In genomic region chr5:56829137-56829536, GRCh38 we compare ENCODE assay signal across 1 cellular context.
TF ChIP-seq lines count a peak whose summit lies in the region.

No MANE protein-coding gene starts in this region.

TF ChIP-seq in K562, 482 proteins besides CTCF, POLR2A, EP300 and RAD21 (continued from another document and continues in another):
- TF ChIP-seq, protein P1, sequence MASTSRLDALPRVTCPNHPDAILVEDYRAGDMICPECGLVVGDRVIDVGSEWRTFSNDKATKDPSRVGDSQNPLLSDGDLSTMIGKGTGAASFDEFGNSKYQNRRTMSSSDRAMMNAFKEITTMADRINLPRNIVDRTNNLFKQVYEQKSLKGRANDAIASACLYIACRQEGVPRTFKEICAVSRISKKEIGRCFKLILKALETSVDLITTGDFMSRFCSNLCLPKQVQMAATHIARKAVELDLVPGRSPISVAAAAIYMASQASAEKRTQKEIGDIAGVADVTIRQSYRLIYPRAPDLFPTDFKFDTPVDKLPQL (IDR thresholded peaks at IDR 0.05; ENCODE audit: extremely low read depth, insufficient read length), result no peak
- TF ChIP-seq HNRNPK (IDR thresholded peaks at IDR 0.05; ENCODE audit: low read depth, low read length, poor library complexity, severe bottlenecking) (no peak), HEY1 (CRISPR knock-in tag; IDR thresholded peaks at IDR 0.05; ENCODE audit: borderline replicate concordance) (no peak), NFXL1 (CRISPR knock-in tag; IDR thresholded peaks at IDR 0.05) (no peak), NR0B1 (IDR thresholded peaks at IDR 0.05; ENCODE audit: partially characterized antibody) (no peak), FOSL1 (tag; conservative IDR thresholded peaks at IDR 0.05) (peak; percentile 82), FOXP1 (CRISPR knock-in tag; IDR thresholded peaks at IDR 0.05) (no peak), TAF7 (tag; IDR thresholded peaks at IDR 0.05) (no peak), ZNF77 (CRISPR knock-in tag; IDR thresholded peaks at IDR 0.05) (no peak), ZBTB26 (CRISPR knock-in tag; IDR thresholded peaks at IDR 0.05) (no peak), RFX7 (CRISPR knock-in tag; IDR thresholded peaks at IDR 0.05) (no peak), GTF2A2 (tag; IDR thresholded peaks at IDR 0.05) (no peak), PRMT5 (CRISPR knock-in tag; IDR thresholded peaks at IDR 0.05) (no peak), TFAP4 (CRISPR knock-in tag; IDR thresholded peaks at IDR 0.05; ENCODE audit: borderline replicate concordance) (no peak), RBBP5 (IDR thresholded peaks at IDR 0.05; ENCODE audit: borderline replicate concordance, insufficient read depth, low read length, poor library complexity, severe bottlenecking) (no peak), ZNF146 (CRISPR knock-in tag; IDR thresholded peaks at IDR 0.05; ENCODE audit: unreplicated experiment) (no peak), NELFE (IDR thresholded peaks at IDR 0.05; ENCODE audit: insufficient read depth, insufficient read length) (no peak), DACH1 (IDR thresholded peaks at IDR 0.05; ENCODE audit: partially characterized antibody) (no peak), HDAC2 (IDR thresholded peaks at IDR 0.05) (no peak), CBFA2T2 (conservative IDR thresholded peaks at IDR 0.05) (no peak), ZNF175 (CRISPR knock-in tag; IDR thresholded peaks at IDR 0.05; ENCODE audit: low read depth) (no peak), SRSF3 (IDR thresholded peaks at IDR 0.05; ENCODE audit: insufficient read depth, low read length) (no peak), ZNF76 (CRISPR knock-in tag; IDR thresholded peaks at IDR 0.05; ENCODE audit: borderline replicate concordance) (no peak), AFF1 (IDR thresholded peaks at IDR 0.05; ENCODE audit: low read depth in 1 of 2, partially characterized antibody in 2 of 2) (no peak), STAG1 (CRISPR knock-in tag; IDR thresholded peaks at IDR 0.05; ENCODE audit: borderline replicate concordance) (no peak), EHMT2 (IDR thresholded peaks at IDR 0.05) (no peak), ZNF143 (CRISPR knock-in tag; IDR thresholded peaks at IDR 0.05) (no peak), HMBOX1 (IDR thresholded peaks at IDR 0.05) (peak; percentile 43; the same call in 1 of the 2 replicates), MAFG (tag; conservative IDR thresholded peaks at IDR 0.05) (no peak), EGR1 (conservative IDR thresholded peaks at IDR 0.05) (no peak), NFYB (IDR thresholded peaks at IDR 0.05; ENCODE audit: extremely low read depth, insufficient read length) (no peak), POLR2AphosphoS2 (IDR thresholded peaks at IDR 0.05; ENCODE audit: low read length) (no peak)
- TF ChIP-seq, protein P2, sequence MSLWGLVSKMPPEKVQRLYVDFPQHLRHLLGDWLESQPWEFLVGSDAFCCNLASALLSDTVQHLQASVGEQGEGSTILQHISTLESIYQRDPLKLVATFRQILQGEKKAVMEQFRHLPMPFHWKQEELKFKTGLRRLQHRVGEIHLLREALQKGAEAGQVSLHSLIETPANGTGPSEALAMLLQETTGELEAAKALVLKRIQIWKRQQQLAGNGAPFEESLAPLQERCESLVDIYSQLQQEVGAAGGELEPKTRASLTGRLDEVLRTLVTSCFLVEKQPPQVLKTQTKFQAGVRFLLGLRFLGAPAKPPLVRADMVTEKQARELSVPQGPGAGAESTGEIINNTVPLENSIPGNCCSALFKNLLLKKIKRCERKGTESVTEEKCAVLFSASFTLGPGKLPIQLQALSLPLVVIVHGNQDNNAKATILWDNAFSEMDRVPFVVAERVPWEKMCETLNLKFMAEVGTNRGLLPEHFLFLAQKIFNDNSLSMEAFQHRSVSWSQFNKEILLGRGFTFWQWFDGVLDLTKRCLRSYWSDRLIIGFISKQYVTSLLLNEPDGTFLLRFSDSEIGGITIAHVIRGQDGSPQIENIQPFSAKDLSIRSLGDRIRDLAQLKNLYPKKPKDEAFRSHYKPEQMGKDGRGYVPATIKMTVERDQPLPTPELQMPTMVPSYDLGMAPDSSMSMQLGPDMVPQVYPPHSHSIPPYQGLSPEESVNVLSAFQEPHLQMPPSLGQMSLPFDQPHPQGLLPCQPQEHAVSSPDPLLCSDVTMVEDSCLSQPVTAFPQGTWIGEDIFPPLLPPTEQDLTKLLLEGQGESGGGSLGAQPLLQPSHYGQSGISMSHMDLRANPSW (CRISPR knock-in tag; IDR thresholded peaks at IDR 0.05), result no peak
- TF ChIP-seq, protein P3, sequence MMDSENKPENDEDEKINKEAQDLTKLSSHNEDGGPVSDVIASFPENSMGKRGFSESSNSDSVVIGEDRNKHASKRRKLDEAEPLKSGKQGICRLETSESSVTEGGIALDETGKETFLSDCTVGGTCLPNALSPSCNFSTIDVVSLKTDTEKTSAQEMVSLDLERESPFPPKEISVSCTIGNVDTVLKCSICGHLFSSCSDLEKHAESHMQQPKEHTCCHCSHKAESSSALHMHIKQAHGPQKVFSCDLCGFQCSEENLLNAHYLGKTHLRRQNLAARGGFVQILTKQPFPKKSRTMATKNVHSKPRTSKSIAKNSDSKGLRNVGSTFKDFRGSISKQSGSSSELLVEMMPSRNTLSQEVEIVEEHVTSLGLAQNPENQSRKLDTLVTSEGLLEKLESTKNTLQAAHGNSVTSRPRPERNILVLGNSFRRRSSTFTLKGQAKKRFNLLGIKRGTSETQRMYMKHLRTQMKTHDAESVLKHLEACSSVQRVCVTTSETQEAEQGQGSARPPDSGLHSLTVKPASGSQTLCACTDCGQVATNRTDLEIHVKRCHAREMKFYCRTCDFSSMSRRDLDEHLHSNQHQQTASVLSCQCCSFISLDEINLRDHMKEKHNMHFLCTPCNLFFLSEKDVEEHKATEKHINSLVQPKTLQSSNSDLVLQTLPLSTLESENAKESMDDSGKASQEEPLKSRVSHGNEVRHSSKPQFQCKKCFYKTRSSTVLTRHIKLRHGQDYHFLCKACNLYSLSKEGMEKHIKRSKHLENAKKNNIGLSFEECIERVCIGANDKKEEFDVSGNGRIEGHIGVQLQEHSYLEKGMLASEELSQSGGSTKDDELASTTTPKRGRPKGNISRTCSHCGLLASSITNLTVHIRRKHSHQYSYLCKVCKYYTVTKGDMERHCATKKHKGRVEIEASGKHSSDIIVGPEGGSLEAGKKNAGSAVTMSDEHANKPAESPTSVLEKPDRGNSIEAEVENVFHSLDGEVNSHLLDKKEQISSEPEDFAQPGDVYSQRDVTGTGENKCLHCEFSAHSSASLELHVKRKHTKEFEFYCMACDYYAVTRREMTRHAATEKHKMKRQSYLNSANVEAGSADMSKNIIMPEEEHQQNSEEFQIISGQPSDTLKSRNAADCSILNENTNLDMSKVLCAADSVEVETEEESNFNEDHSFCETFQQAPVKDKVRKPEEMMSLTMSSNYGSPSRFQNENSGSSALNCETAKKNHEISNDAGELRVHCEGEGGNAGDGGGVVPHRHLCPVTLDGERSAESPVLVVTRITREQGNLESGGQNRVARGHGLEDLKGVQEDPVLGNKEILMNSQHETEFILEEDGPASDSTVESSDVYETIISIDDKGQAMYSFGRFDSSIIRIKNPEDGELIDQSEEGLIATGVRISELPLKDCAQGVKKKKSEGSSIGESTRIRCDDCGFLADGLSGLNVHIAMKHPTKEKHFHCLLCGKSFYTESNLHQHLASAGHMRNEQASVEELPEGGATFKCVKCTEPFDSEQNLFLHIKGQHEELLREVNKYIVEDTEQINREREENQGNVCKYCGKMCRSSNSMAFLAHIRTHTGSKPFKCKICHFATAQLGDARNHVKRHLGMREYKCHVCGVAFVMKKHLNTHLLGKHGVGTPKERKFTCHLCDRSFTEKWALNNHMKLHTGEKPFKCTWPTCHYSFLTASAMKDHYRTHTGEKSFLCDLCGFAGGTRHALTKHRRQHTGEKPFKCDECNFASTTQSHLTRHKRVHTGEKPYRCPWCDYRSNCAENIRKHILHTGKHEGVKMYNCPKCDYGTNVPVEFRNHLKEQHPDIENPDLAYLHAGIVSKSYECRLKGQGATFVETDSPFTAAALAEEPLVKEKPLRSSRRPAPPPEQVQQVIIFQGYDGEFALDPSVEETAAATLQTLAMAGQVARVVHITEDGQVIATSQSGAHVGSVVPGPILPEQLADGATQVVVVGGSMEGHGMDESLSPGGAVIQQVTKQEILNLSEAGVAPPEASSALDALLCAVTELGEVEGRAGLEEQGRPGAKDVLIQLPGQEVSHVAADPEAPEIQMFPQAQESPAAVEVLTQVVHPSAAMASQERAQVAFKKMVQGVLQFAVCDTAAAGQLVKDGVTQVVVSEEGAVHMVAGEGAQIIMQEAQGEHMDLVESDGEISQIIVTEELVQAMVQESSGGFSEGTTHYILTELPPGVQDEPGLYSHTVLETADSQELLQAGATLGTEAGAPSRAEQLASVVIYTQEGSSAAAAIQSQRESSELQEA (IDR thresholded peaks at IDR 0.05; ENCODE audit: low read depth), result no peak
- TF ChIP-seq, protein P4, sequence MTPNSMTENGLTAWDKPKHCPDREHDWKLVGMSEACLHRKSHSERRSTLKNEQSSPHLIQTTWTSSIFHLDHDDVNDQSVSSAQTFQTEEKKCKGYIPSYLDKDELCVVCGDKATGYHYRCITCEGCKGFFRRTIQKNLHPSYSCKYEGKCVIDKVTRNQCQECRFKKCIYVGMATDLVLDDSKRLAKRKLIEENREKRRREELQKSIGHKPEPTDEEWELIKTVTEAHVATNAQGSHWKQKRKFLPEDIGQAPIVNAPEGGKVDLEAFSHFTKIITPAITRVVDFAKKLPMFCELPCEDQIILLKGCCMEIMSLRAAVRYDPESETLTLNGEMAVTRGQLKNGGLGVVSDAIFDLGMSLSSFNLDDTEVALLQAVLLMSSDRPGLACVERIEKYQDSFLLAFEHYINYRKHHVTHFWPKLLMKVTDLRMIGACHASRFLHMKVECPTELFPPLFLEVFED (CRISPR knock-in tag; conservative IDR thresholded peaks at IDR 0.05), result no peak
- TF ChIP-seq, protein P5, sequence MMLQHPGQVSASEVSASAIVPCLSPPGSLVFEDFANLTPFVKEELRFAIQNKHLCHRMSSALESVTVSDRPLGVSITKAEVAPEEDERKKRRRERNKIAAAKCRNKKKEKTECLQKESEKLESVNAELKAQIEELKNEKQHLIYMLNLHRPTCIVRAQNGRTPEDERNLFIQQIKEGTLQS (IDR thresholded peaks at IDR 0.05), result peak; percentile 46
- TF ChIP-seq, protein P5 (CRISPR knock-in tag; conservative IDR thresholded peaks at IDR 0.05), result no peak
